1 cellular context compared by ENCODE assay signal in genomic region chr10:132687893-132688579, GRCh38.
TF ChIP-seq lines count a peak whose summit lies in the region.

No MANE protein-coding gene starts in this region.

TF ChIP-seq in GM23338, 12 proteins besides CTCF, POLR2A, EP300 and RAD21 (continued from another document):
- TF ChIP-seq, protein P1, sequence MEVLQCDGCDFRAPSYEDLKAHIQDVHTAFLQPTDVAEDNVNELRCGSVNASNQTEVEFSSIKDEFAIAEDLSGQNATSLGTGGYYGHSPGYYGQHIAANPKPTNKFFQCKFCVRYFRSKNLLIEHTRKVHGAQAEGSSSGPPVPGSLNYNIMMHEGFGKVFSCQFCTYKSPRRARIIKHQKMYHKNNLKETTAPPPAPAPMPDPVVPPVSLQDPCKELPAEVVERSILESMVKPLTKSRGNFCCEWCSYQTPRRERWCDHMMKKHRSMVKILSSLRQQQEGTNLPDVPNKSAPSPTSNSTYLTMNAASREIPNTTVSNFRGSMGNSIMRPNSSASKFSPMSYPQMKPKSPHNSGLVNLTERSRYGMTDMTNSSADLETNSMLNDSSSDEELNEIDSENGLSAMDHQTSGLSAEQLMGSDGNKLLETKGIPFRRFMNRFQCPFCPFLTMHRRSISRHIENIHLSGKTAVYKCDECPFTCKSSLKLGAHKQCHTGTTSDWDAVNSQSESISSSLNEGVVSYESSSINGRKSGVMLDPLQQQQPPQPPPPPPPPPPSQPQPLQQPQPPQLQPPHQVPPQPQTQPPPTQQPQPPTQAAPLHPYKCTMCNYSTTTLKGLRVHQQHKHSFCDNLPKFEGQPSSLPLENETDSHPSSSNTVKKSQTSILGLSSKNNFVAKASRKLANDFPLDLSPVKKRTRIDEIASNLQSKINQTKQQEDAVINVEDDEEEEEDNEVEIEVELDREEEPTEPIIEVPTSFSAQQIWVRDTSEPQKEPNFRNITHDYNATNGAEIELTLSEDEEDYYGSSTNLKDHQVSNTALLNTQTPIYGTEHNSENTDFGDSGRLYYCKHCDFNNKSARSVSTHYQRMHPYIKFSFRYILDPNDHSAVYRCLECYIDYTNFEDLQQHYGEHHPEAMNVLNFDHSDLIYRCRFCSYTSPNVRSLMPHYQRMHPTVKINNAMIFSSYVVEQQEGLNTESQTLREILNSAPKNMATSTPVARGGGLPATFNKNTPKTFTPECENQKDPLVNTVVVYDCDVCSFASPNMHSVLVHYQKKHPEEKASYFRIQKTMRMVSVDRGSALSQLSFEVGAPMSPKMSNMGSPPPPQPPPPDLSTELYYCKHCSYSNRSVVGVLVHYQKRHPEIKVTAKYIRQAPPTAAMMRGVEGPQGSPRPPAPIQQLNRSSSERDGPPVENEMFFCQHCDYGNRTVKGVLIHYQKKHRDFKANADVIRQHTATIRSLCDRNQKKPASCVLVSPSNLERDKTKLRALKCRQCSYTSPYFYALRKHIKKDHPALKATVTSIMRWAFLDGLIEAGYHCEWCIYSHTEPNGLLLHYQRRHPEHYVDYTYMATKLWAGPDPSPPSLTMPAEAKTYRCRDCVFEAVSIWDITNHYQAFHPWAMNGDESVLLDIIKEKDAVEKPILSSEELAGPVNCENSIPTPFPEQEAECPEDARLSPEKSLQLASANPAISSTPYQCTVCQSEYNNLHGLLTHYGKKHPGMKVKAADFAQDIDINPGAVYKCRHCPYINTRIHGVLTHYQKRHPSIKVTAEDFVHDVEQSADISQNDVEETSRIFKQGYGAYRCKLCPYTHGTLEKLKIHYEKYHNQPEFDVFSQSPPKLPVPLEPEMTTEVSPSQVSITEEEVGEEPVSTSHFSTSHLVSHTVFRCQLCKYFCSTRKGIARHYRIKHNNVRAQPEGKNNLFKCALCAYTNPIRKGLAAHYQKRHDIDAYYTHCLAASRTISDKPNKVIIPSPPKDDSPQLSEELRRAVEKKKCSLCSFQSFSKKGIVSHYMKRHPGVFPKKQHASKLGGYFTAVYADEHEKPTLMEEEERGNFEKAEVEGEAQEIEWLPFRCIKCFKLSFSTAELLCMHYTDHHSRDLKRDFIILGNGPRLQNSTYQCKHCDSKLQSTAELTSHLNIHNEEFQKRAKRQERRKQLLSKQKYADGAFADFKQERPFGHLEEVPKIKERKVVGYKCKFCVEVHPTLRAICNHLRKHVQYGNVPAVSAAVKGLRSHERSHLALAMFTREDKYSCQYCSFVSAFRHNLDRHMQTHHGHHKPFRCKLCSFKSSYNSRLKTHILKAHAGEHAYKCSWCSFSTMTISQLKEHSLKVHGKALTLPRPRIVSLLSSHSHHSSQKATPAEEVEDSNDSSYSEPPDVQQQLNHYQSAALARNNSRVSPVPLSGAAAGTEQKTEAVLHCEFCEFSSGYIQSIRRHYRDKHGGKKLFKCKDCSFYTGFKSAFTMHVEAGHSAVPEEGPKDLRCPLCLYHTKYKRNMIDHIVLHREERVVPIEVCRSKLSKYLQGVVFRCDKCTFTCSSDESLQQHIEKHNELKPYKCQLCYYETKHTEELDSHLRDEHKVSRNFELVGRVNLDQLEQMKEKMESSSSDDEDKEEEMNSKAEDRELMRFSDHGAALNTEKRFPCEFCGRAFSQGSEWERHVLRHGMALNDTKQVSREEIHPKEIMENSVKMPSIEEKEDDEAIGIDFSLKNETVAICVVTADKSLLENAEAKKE (CRISPR knock-in tag; IDR thresholded peaks at IDR 0.05): no peak
- no peak for TF ChIP-seq REST (IDR thresholded peaks at IDR 0.05; ENCODE audit: unreplicated experiment)
TF ChIP-seq in GM23338: peak in this region for 0.
